In the genomic region with DNA sequence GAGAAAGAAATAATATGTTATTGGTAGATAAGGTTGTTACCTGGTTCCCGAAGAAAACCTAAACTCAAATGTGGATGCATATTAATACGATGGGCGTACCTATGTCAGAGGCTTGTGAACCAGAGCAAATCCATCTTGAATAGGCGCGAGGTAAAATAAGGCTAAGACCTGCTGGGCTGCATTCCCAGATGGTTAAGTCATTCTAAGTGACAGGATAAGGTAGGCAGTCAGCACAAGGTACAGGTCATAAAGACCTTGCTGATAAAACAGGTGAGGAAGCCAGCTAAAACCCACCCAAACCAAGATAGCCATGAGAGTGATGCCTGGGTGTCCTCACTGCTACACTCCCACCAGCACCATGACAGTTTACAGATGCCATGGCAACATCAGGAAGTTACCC, we compare ENCODE assay signal across 12 cellular contexts.
DNase-seq lines count a peak whose midpoint lies in the region; ATAC-seq and TF ChIP-seq lines count a peak whose summit lies in the region.
"Had no signal": no experiment of that assay in that cellular context is flagged by ENCODE, and none has a peak within 500 bp of the region (broad histone marks: within the 10 kb centered on the region; RNA-seq: fewer than 3 reads in every experiment).

No MANE protein-coding gene starts in this region.

- no peak overlapping the region for H3K27ac ChIP-seq in psoas muscle

- peaks cover 17% of the 10 kb centered on the region for H3K9me3 Mint-ChIP-seq in WTC11

- TF ChIP-seq CTCF in WTC11 (IDR thresholded peaks at IDR 0.05) = no peak
- TF ChIP-seq CTCF in psoas muscle (IDR thresholded peaks at IDR 0.05) = no peak

- H3K27me3 Mint-ChIP-seq in WTC11 (ENCODE audit: low read depth) = no peaks in the 10 kb centered on the region; the same call in 1 of the 2 replicates

- CTCF ChIA-PET in WTC11 (lab: Charles Lee) = no interaction called here

- no peaks in the 10 kb centered on the region for H3K9me3 ChIP-seq in psoas muscle

- H3K4me1 Mint-ChIP-seq in WTC11 = peaks cover 26% of the 10 kb centered on the region

- H3K27ac Mint-ChIP-seq in WTC11 = 0 out of 2 replicates have a peak overlapping the region, but pooled peaks have one; percentile 41

- H3K4me1 ChIP-seq in psoas muscle = no peaks in the 10 kb centered on the region

- 69 to 79% (median 70%) methylated on average over 5 of the region's 5 CpGs for WGBS in psoas muscle, 3 donors

- ATAC-seq in WTC11 = peak; percentile 53
- no peak for ATAC-seq in psoas muscle

- DNase-seq in HT-29 (ENCODE audit: low spot score) (peak; percentile 10), WTC11 (ENCODE audit: low spot score) (no peak), iPS DF 19.7 (ENCODE audit: low read depth, low spot score) (peak; percentile 33), renal cortical epithelial cell (ENCODE audit: low read depth) (peak; percentile 2), psoas muscle (no peak), DMS79 treated with DMSO at 0.1 percent for 48 hours (lab: John Stamatoyannopoulos, UW) (no peak)
- DNase-seq in activated CD8-positive, alpha-beta memory T cell treated with anti-CD3 and anti-CD28 coated beads for 24 hours = no peak
- DNase-seq: IMR-90, Karpas-422, NCI-H1105 treated with DMSO at 0.1 percent for 48 hours, NCI-H187, NCI-H226 had no signal

- H3K4me3 ChIP-seq in psoas muscle = no peak overlapping the region

- intact Hi-C loops in psoas muscle (cut with DNase I) = no loop called here

- POLR2A ChIA-PET in WTC11 (lab: Charles Lee) = interaction anchor here (0.5 kb wide), 1 partner anchor 95 kb away, joined by 3 read pairs; no protein-coding TSS in a partner anchor

- H3K36me3 ChIP-seq in psoas muscle (ENCODE audit: insufficient read depth in 1 of 2, low read depth in 1 of 2) = no peaks in the 10 kb centered on the region

- no peak overlapping the region for H3K4me3 Mint-ChIP-seq in WTC11

- no peaks in the 10 kb centered on the region for H3K27me3 ChIP-seq in psoas muscle (ENCODE audit: insufficient read depth in 3 of 3, low read length in 2 of 3)

- H3K36me3 Mint-ChIP-seq in WTC11 = peaks cover 14% of the 10 kb centered on the region

TF ChIP-seq in WTC11, 78 proteins besides CTCF, POLR2A, EP300 and RAD21:
- TF ChIP-seq, protein P1, sequence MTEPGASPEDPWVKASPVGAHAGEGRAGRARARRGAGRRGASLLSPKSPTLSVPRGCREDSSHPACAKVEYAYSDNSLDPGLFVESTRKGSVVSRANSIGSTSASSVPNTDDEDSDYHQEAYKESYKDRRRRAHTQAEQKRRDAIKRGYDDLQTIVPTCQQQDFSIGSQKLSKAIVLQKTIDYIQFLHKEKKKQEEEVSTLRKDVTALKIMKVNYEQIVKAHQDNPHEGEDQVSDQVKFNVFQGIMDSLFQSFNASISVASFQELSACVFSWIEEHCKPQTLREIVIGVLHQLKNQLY (CRISPR knock-in tag; IDR thresholded peaks at IDR 0.05) = no peak
- TF ChIP-seq OVOL2 (CRISPR knock-in tag; IDR thresholded peaks at IDR 0.05; ENCODE audit: borderline replicate concordance) (no peak), NFE2L1 (CRISPR knock-in tag; IDR thresholded peaks at IDR 0.05) (no peak), PRRX2 (CRISPR knock-in tag; IDR thresholded peaks at IDR 0.05) (no peak)

Comparison
In these comparisons a context has a peak if more than half of its experiments do, and no peak if none do; other contexts are left out.
1. DNase-seq: peak in HT-29 (single experiment), iPS DF 19.7 (single experiment) and renal cortical epithelial cell (single experiment); none in WTC11 (single experiment), psoas muscle (0 of 2), activated CD8-positive, alpha-beta memory T cell treated with anti-CD3 and anti-CD28 coated beads for 24 hours (single experiment) and DMS79 treated with DMSO at 0.1 percent for 48 hours (single experiment).